In genomic region chr1:220241072-220241663, GRCh38 we compare ENCODE assay signal across 22 cellular contexts. TPM values are rescaled to one million over a fixed set of nuclear protein-coding genes. Genes with fewer than 3 reads are reported as not detected.
A peak's percentile ranks its signal among the peaks of the same experiment; 100 is the strongest.
DNase-seq lines count a peak whose midpoint lies in the region; ATAC-seq and TF ChIP-seq lines count a peak whose summit lies in the region.
"Had no signal": no experiment of that assay in that cellular context is flagged by ENCODE, and none has a peak within 500 bp of the region (broad histone marks: within the 10 kb centered on the region; RNA-seq: fewer than 3 reads in every experiment).

No MANE protein-coding gene starts in this region.

- no peak for TF ChIP-seq CTCF in natural killer cell (IDR thresholded peaks at IDR 0.05)

- intact Hi-C loops in natural killer cell (cut with micrococcal nuclease): no loop called here

- H3K9me3 Mint-ChIP-seq in natural killer cell treated with Interleukin-12 subunit alpha and Interleukin-12 subunit beta and Interleukin-15 and Interleukin-18, amount 100 ng/mL, for 72 hours: peaks cover 6% of the 10 kb centered on the region
- peaks cover 0 to 3% of the 10 kb centered on the region in 2 donors for H3K9me3 Mint-ChIP-seq in natural killer cell
- H3K9me3 Mint-ChIP-seq in activated naive CD8-positive, alpha-beta T cell treated with anti-CD3 and anti-CD28 coated beads, Interleukin-2, amount 50 U/mL, for 24 hours: peaks cover 9% of the 10 kb centered on the region

- ATAC-seq in natural killer cell treated with Interleukin-12 subunit alpha and Interleukin-12 subunit beta and Interleukin-15 and Interleukin-18, amount 100 ng/mL, for 72 hours: peak in 1 of 2 donors; percentile 31
- ATAC-seq in natural killer cell (no peak), HG03457 (IDR thresholded peaks at IDR 0.05; ENCODE audit: unreplicated experiment) (peak; percentile 47)
- peak; percentile 63 for ATAC-seq in activated naive CD8-positive, alpha-beta T cell treated with anti-CD3 and anti-CD28 coated beads, Interleukin-2, amount 50 U/mL, for 24 hours
- ATAC-seq: left lobe of liver, pancreas, right lobe of liver had no signal

- peak overlapping the region; percentile 13 for H3K4me3 Mint-ChIP-seq in natural killer cell treated with Interleukin-12 subunit alpha and Interleukin-12 subunit beta and Interleukin-15 and Interleukin-18, amount 100 ng/mL, for 72 hours
- no peak overlapping the region for H3K4me3 Mint-ChIP-seq in natural killer cell
- no peak overlapping the region for H3K4me3 Mint-ChIP-seq in activated naive CD8-positive, alpha-beta T cell treated with anti-CD3 and anti-CD28 coated beads, Interleukin-2, amount 50 U/mL, for 24 hours
- H3K4me3 Mint-ChIP-seq: activated naive CD4-positive, alpha-beta T cell treated with anti-CD3 and anti-CD28 coated beads, Interleukin-2, amount 10 ng/mL, durations not matched to agents 7 days and 5 days; nephron; T-helper 1 cell treated with Interleukin-12 subunit alpha and Interleukin-12 subunit beta and Interleukin-4 antibody, amounts not matched to agents 30 μg/mL and 1 μg/mL, for 36 hours had no signal

- DNase-seq in natural killer cell treated with Interleukin-12 subunit alpha and Interleukin-12 subunit beta and Interleukin-15 and Interleukin-18, amount 100 ng/mL, for 72 hours (ENCODE audit: low spot score): no peak
- no peak for DNase-seq in natural killer cell
- no peak for DNase-seq in activated naive CD8-positive, alpha-beta T cell treated with anti-CD3 and anti-CD28 coated beads, Interleukin-2, amount 50 U/mL, for 24 hours
- DNase-seq in NCI-H2029 treated with DMSO at 0.1 percent for 48 hours (lab: John Stamatoyannopoulos, UW): no peak
- DNase-seq in NCI-H1048 (lab: John Stamatoyannopoulos, UW): no peak
- DNase-seq in NCI-H82 treated with DMSO at 0.1 percent for 48 hours (lab: John Stamatoyannopoulos, UW; ENCODE audit: unreplicated experiment): no peak
- DNase-seq in NCI-H2107 treated with DMSO at 0.1 percent for 48 hours (lab: John Stamatoyannopoulos, UW; ENCODE audit: unreplicated experiment): no peak
- DNase-seq: ACHN; activated CD4-positive, alpha-beta T cell treated with anti-CD3 and anti-CD28 coated beads, Interleukin-2, amount 50 U/mL, for 4 hours; activated naive CD4-positive, alpha-beta T cell treated with anti-CD3 and anti-CD28 coated beads, Interleukin-2, amount 10 ng/mL, durations not matched to agents 7 days and 5 days; C1 segment of cervical spinal cord; Calu3; NCI-H2081 treated with DMSO at 0.1 percent for 48 hours; NCI-H446; pancreas; right lobe of liver; stimulated activated CD8-positive, alpha-beta memory T cell treated with anti-CD3 and anti-CD28 coated beads, Interleukin-4, amount 100 ng/mL, for 48 hours; uterus had no signal

- H3K4me1 Mint-ChIP-seq in natural killer cell treated with Interleukin-12 subunit alpha and Interleukin-12 subunit beta and Interleukin-15 and Interleukin-18, amount 100 ng/mL, for 72 hours (ENCODE audit: low read depth in 2 of 2): peaks cover 19 to 23% of the 10 kb centered on the region in 2 donors
- peaks cover 37 to 41% of the 10 kb centered on the region in 2 donors for H3K4me1 Mint-ChIP-seq in natural killer cell
- H3K4me1 Mint-ChIP-seq in activated naive CD8-positive, alpha-beta T cell treated with anti-CD3 and anti-CD28 coated beads, Interleukin-2, amount 50 U/mL, for 24 hours: peaks cover 42% of the 10 kb centered on the region
- H3K4me1 Mint-ChIP-seq: nephron had no signal

- H3K36me3 Mint-ChIP-seq in natural killer cell treated with Interleukin-12 subunit alpha and Interleukin-12 subunit beta and Interleukin-15 and Interleukin-18, amount 100 ng/mL, for 72 hours: no peaks in the 10 kb centered on the region
- H3K36me3 Mint-ChIP-seq in natural killer cell: no peaks in the 10 kb centered on the region
- H3K36me3 Mint-ChIP-seq in activated naive CD8-positive, alpha-beta T cell treated with anti-CD3 and anti-CD28 coated beads, Interleukin-2, amount 50 U/mL, for 24 hours (ENCODE audit: low read depth): peaks cover 35% of the 10 kb centered on the region

- H3K27ac Mint-ChIP-seq in natural killer cell treated with Interleukin-12 subunit alpha and Interleukin-12 subunit beta and Interleukin-15 and Interleukin-18, amount 100 ng/mL, for 72 hours: peak overlapping the region in 1 of 2 donors; percentile 22
- H3K27ac Mint-ChIP-seq in natural killer cell: no peak overlapping the region
- H3K27ac Mint-ChIP-seq in activated naive CD8-positive, alpha-beta T cell treated with anti-CD3 and anti-CD28 coated beads, Interleukin-2, amount 50 U/mL, for 24 hours: peak overlapping the region; percentile 77
- H3K27ac Mint-ChIP-seq: activated naive CD4-positive, alpha-beta T cell treated with anti-CD3 and anti-CD28 coated beads, Interleukin-2, amount 10 ng/mL, durations not matched to agents 7 days and 5 days; nephron; T-helper 1 cell treated with Interleukin-12 subunit alpha and Interleukin-12 subunit beta and Interleukin-4 antibody, amounts not matched to agents 30 μg/mL and 1 μg/mL, for 36 hours had no signal

- H3K27me3 Mint-ChIP-seq in natural killer cell treated with Interleukin-12 subunit alpha and Interleukin-12 subunit beta and Interleukin-15 and Interleukin-18, amount 100 ng/mL, for 72 hours: no peaks in the 10 kb centered on the region
- no peaks in the 10 kb centered on the region for H3K27me3 Mint-ChIP-seq in natural killer cell (ENCODE audit: low read depth in 2 of 2)
- H3K27me3 Mint-ChIP-seq in activated naive CD8-positive, alpha-beta T cell treated with anti-CD3 and anti-CD28 coated beads, Interleukin-2, amount 50 U/mL, for 24 hours: no peaks in the 10 kb centered on the region
- H3K27me3 Mint-ChIP-seq: activated naive CD4-positive, alpha-beta T cell treated with anti-CD3 and anti-CD28 coated beads, Interleukin-2, amount 10 ng/mL, durations not matched to agents 7 days and 5 days had no signal

RNA-seq across cellular contexts. Expression of gene RAB3GAP2, which starts 31.1 kb away (rescaled TPM):
- 10 to 100 TPM; 50.0 to 63.7 TPM for total RNA-seq in natural killer cell treated with Interleukin-12 subunit alpha and Interleukin-12 subunit beta and Interleukin-15 and Interleukin-18, amount 100 ng/mL, for 72 hours
- total RNA-seq in natural killer cell: 10 to 100 TPM; 47.3 to 52.7 (median 51.5) TPM

Comparison
In these comparisons a context has a peak if more than half of its experiments do, and no peak if none do; other contexts are left out.
1. ATAC-seq: peak in HG03457 (single experiment) and activated naive CD8-positive, alpha-beta T cell treated with anti-CD3 and anti-CD28 coated beads, Interleukin-2, amount 50 U/mL, for 24 hours (single experiment); none in natural killer cell (0 of 3).